1 cellular context compared by ENCODE assay signal in genomic region chr2:28906821-28907220, GRCh38.
TF ChIP-seq lines count a peak whose summit lies in the region.

No MANE protein-coding gene starts in this region.

TF ChIP-seq in GM12891, 5 proteins besides CTCF, POLR2A, EP300 and RAD21 (continued from another document):
- TF ChIP-seq POLR2AphosphoS5 (IDR thresholded peaks at IDR 0.05; ENCODE audit: low read depth, low read length): 0 out of 2 replicates have a peak, but pooled peaks have one; percentile 32
